In the genomic region with DNA sequence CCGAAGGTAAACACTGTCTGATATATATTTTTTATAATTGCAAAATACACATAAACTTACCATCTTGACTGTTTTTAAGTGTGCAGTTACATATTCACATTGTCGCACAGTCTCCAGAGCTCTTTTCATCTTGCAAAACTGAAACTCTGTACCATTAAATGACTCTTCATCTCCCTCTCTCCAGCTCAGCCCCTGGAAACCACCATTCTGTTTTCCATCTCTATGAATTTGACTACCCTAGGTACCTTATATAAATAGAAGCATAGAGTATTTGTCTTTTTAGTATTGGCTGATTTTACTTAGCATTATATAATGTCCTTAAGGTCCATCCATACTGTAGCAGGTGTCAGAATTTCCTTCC, we compare ENCODE assay signal across 13 cellular contexts. TPM values are rescaled to one million over a fixed set of nuclear protein-coding genes. Genes with fewer than 3 reads are reported as not detected.
DNase-seq lines count a peak whose midpoint lies in the region; ATAC-seq, FAIRE-seq and TF ChIP-seq lines count a peak whose summit lies in the region.
"Had no signal": no experiment of that assay in that cellular context is flagged by ENCODE, and none has a peak within 500 bp of the region (broad histone marks: within the 10 kb centered on the region; RNA-seq: fewer than 3 reads in every experiment).

No MANE protein-coding gene starts in this region.

- no peak for DNase-seq in CD4-positive, alpha-beta T cell
- DNase-seq in activated CD8-positive, alpha-beta T cell treated with anti-CD3 and anti-CD28 coated beads, Interleukin-2, amount 10 ng/mL, durations not matched to agents 7 days and 5 days, result no peak
- no peak for DNase-seq in psoas muscle
- DNase-seq in kidney, result no peak
- DNase-seq in HTR-8/SVneo (ENCODE audit: insufficient read length, low spot score), result no peak
- no peak for DNase-seq in GM10248 (ENCODE audit: extremely low spot score)
- DNase-seq: Calu3, dorsolateral prefrontal cortex, NCI-H1105 treated with DMSO at 0.1 percent for 48 hours had no signal

- no peak for TF ChIP-seq CTCF in CD4-positive, alpha-beta T cell (IDR thresholded peaks at IDR 0.05)
- TF ChIP-seq CTCF in psoas muscle (IDR thresholded peaks at IDR 0.05) (no peak), kidney (IDR thresholded peaks at IDR 0.05; ENCODE audit: borderline replicate concordance, extremely low read depth, insufficient read depth) (no peak), GM10248 (IDR thresholded peaks at IDR 0.05; ENCODE audit: control extremely low read depth, extremely low read depth, low read depth, missing control alignments) (no peak)

- FAIRE-seq in kidney (lab: Jason Lieb, UNC), result no peak
- FAIRE-seq in HTR-8/SVneo (lab: Jason Lieb, UNC), result no peak

- H3K4me3 ChIP-seq in psoas muscle (no peak overlapping the region), kidney (ENCODE audit: low read length in 2 of 2) (peak overlapping the region in 1 of 2 donors; percentile 11)

- H3K4me1 Mint-ChIP-seq in CD4-positive, alpha-beta T cell (ENCODE audit: low read depth), result peaks cover 93% of the 10 kb centered on the region
- peaks cover 85% of the 10 kb centered on the region for H3K4me1 Mint-ChIP-seq in activated CD8-positive, alpha-beta T cell treated with anti-CD3 and anti-CD28 coated beads, Interleukin-2, amount 10 ng/mL, durations not matched to agents 7 days and 5 days (ENCODE audit: low read depth)

- H3K9ac ChIP-seq in kidney (ENCODE audit: low read length in 2 of 2), result no peak overlapping the region

- no peaks in the 10 kb centered on the region for H3K27me3 ChIP-seq in CD4-positive, alpha-beta T cell (ENCODE audit: control insufficient read depth, insufficient read depth, low read length)
- no peaks in the 10 kb centered on the region for H3K27me3 ChIP-seq in psoas muscle (ENCODE audit: insufficient read depth in 3 of 3, low read length in 2 of 3)
- H3K27me3 ChIP-seq: dorsolateral prefrontal cortex had no signal

- no peaks in the 10 kb centered on the region for H3K36me3 ChIP-seq in psoas muscle (ENCODE audit: insufficient read depth in 1 of 2, low read depth in 1 of 2)
- H3K36me3 ChIP-seq in kidney (ENCODE audit: control insufficient read depth in 1 of 2, insufficient read depth in 2 of 2, low read length in 2 of 2), result no peaks in the 10 kb centered on the region

- no peaks in the 10 kb centered on the region for H3K36me3 Mint-ChIP-seq in CD4-positive, alpha-beta T cell (ENCODE audit: low read depth)
- peaks cover 11% of the 10 kb centered on the region for H3K36me3 Mint-ChIP-seq in activated CD8-positive, alpha-beta T cell treated with anti-CD3 and anti-CD28 coated beads, Interleukin-2, amount 10 ng/mL, durations not matched to agents 7 days and 5 days (ENCODE audit: low read depth)

- intact Hi-C loops in CD4-positive, alpha-beta T cell (cut with DNase I, micrococcal nuclease), result loop anchor here in 1 of 2 experiments (10.0 kb wide), 1 partner anchor 56 kb away; no protein-coding TSS in a partner anchor
- intact Hi-C loops in psoas muscle (cut with DNase I) (no loop called here), kidney (cut with DNase I) (no loop called here)

- no peak for ATAC-seq in CD4-positive, alpha-beta T cell (ENCODE audit: poor library complexity)
- ATAC-seq in GM19035 (IDR thresholded peaks at IDR 0.05; ENCODE audit: unreplicated experiment) (peak; percentile 42), HG02973 (IDR thresholded peaks at IDR 0.05; ENCODE audit: unreplicated experiment) (peak; percentile 48), psoas muscle (no peak)
- ATAC-seq in activated CD8-positive, alpha-beta T cell treated with anti-CD3 and anti-CD28 coated beads, Interleukin-2, amount 10 ng/mL, durations not matched to agents 7 days and 5 days, result peak; percentile 54
- ATAC-seq: HCT116, Right ventricle myocardium inferior had no signal

- no peaks in the 10 kb centered on the region for H3K9me3 ChIP-seq in CD4-positive, alpha-beta T cell (ENCODE audit: control insufficient read depth, low read length)
- H3K9me3 ChIP-seq in psoas muscle (no peaks in the 10 kb centered on the region), kidney (ENCODE audit: control insufficient read depth in 1 of 2, low read length in 2 of 2) (no peaks in the 10 kb centered on the region)

- H3K4me1 ChIP-seq in psoas muscle (peaks cover 34% of the 10 kb centered on the region), kidney (ENCODE audit: control insufficient read depth in 1 of 2, insufficient read depth in 1 of 2, low read depth in 1 of 2, low read length in 2 of 2) (peaks cover 16 to 72% of the 10 kb centered on the region in 2 donors)

- H3K9me3 Mint-ChIP-seq in CD4-positive, alpha-beta T cell, result no peaks in the 10 kb centered on the region
- no peaks in the 10 kb centered on the region for H3K9me3 Mint-ChIP-seq in activated CD8-positive, alpha-beta T cell treated with anti-CD3 and anti-CD28 coated beads, Interleukin-2, amount 10 ng/mL, durations not matched to agents 7 days and 5 days (ENCODE audit: insufficient read depth)

- no peak overlapping the region for H3K27ac ChIP-seq in CD4-positive, alpha-beta T cell (ENCODE audit: low read depth, low read length)
- no peak overlapping the region for H3K27ac ChIP-seq in psoas muscle
- H3K27ac ChIP-seq in kidney (ENCODE audit: low read depth in 2 of 2, low read length in 2 of 2), result no peak overlapping the region

- no peaks in the 10 kb centered on the region for H3K27me3 Mint-ChIP-seq in CD4-positive, alpha-beta T cell
- no peaks in the 10 kb centered on the region for H3K27me3 Mint-ChIP-seq in activated CD8-positive, alpha-beta T cell treated with anti-CD3 and anti-CD28 coated beads, Interleukin-2, amount 10 ng/mL, durations not matched to agents 7 days and 5 days (ENCODE audit: low read depth)

- WGBS in psoas muscle, 3 donors, result 78 to 83% (median 79%) methylated on average over 2 of the region's 2 CpGs

- CTCF ChIA-PET in CD4-positive, alpha-beta T cell (lab: Charles Lee), result no interaction called here
- CTCF ChIA-PET in activated CD8-positive, alpha-beta T cell treated with anti-CD3 and anti-CD28 coated beads, Interleukin-2, amount 10 ng/mL, durations not matched to agents 7 days and 5 days (lab: Charles Lee), result interaction anchor here (1.5 kb wide), 1 partner anchor 47 kb away, joined by 5 read pairs; no protein-coding TSS in a partner anchor
- CTCF ChIA-PET in GM10248 (lab: Yijun Ruan, JAX), result no interaction called here

- POLR2A ChIA-PET in CD4-positive, alpha-beta T cell (lab: Charles Lee), result no interaction called here
- POLR2A ChIA-PET in activated CD8-positive, alpha-beta T cell treated with anti-CD3 and anti-CD28 coated beads, Interleukin-2, amount 10 ng/mL, durations not matched to agents 7 days and 5 days (lab: Charles Lee), result no interaction called here
- POLR2A ChIA-PET in GM10248 (lab: Yijun Ruan, JAX), result no interaction called here

- peak overlapping the region; percentile 1 for H3K4me3 Mint-ChIP-seq in CD4-positive, alpha-beta T cell
- H3K4me3 Mint-ChIP-seq in activated CD8-positive, alpha-beta T cell treated with anti-CD3 and anti-CD28 coated beads, Interleukin-2, amount 10 ng/mL, durations not matched to agents 7 days and 5 days, result no peak overlapping the region

- peak overlapping the region; percentile 55 for H3K27ac Mint-ChIP-seq in CD4-positive, alpha-beta T cell
- peak overlapping the region; percentile 35 for H3K27ac Mint-ChIP-seq in activated CD8-positive, alpha-beta T cell treated with anti-CD3 and anti-CD28 coated beads, Interleukin-2, amount 10 ng/mL, durations not matched to agents 7 days and 5 days

RNA-seq across cellular contexts. Expression of a gene that starts 45.8 kb away (rescaled TPM):
- total RNA-seq in CD4-positive, alpha-beta T cell, result 10 to 100 TPM; 13.4 to 14.7 TPM
- total RNA-seq in activated CD8-positive, alpha-beta T cell treated with anti-CD3 and anti-CD28 coated beads, Interleukin-2, amount 10 ng/mL, durations not matched to agents 7 days and 5 days, result 10 to 100 TPM; 15.3 to 18.0 TPM
- total RNA-seq in psoas muscle (1 to 10 TPM; 4.1 to 7.9 (median 4.7) TPM), kidney (39.0 TPM)
- polyA plus RNA-seq in psoas muscle (1 to 10 TPM; 1.7 to 2.6 (median 2.3) TPM), kidney (ENCODE audit: insufficient read depth, low read depth, low replicate concordance) (10.2 TPM)

Comparison
In these comparisons a context has a peak if more than half of its experiments do, and no peak if none do; other contexts are left out.
1. ATAC-seq: peak in GM19035 (single experiment), HG02973 (single experiment) and activated CD8-positive, alpha-beta T cell treated with anti-CD3 and anti-CD28 coated beads, Interleukin-2, amount 10 ng/mL, durations not matched to agents 7 days and 5 days (single experiment); none in CD4-positive, alpha-beta T cell (single experiment) and psoas muscle (0 of 4).